Comparison of ENCODE assay signal across 11 cellular contexts in the genomic region with DNA sequence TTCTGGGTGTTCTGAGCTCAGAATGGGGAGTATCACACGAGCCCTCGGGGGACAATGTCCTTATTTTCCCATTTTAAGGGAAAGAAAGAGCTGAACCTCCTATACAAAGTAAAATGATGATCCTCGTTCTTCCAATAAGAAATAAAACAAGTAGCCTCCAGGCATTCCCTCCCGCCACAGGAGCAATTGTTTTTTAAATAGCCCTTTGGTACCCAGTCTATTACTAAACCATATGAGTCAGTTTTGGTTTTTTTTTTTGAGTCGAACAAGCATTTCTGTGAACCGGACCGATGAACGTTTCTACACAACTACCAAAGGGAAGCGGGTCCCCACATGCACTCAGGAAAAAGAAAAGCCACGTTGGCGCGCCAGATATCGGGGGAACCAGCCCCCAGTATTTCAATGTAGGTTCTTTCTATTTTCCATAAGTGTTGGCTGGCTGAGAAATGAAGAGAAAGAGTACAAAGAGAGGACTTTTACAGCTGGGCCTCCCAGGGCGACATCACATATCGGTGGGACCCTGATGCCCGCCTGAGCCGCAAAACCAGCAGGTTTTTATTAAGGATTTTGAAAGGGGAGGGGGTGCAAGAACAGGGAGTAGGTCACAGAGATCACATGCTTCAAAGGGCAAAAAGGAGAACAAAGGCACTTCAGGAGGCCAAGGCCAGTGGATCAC.
"Had no signal": no experiment of that assay in that cellular context is flagged by ENCODE, and none has a peak within 500 bp of the region (broad histone marks: within the 10 kb centered on the region; RNA-seq: fewer than 3 reads in every experiment).

No MANE protein-coding gene starts in this region.

- H3K9me3 ChIP-seq: colonic mucosa, neutrophil, transverse colon had no signal

- ATAC-seq: activated CD8-positive, alpha-beta T cell treated with anti-CD3 and anti-CD28 coated beads for 36 hours; left ventricle myocardium superior; right cardiac atrium; stimulated activated memory B cell treated with anti-CD40 and anti-IgM and Interleukin-4, amounts not matched to agents 10 μg/mL and 1 μg/mL and 100 μg/mL, for 72 hours had no signal

- H3K4me3 ChIP-seq: cardiac muscle cell, colonic mucosa, transverse colon had no signal

- H3K27ac ChIP-seq: cardiac muscle cell, colonic mucosa, neutrophil, transverse colon had no signal

- H3K36me3 ChIP-seq: cardiac muscle cell, colonic mucosa, neutrophil, transverse colon had no signal

- H3K27me3 ChIP-seq: cardiac muscle cell, colonic mucosa, neutrophil, transverse colon had no signal

- DNase-seq: activated CD8-positive, alpha-beta memory T cell treated with anti-CD3 and anti-CD28 coated beads, Interleukin-2, amount 50 U/mL, for 4 hours; activated CD8-positive, alpha-beta T cell treated with anti-CD3 and anti-CD28 coated beads for 36 hours; colonic mucosa; left ventricle myocardium superior; right cardiac atrium; stimulated activated CD4-positive, alpha-beta T cell treated with anti-CD3 and anti-CD28 coated beads, Interleukin-1b, Interleukin-23, amount 100 ng/mL, for 48 hours; substantia nigra; transverse colon had no signal
